30 cellular contexts compared by ENCODE assay signal in genomic region chr15:94470492-94470891, GRCh38.
"Had no signal": no experiment of that assay in that cellular context is flagged by ENCODE, and none has a peak within 500 bp of the region (broad histone marks: within the 10 kb centered on the region; RNA-seq: fewer than 3 reads in every experiment).

No MANE protein-coding gene starts in this region.

- H3K36me3 ChIP-seq: brain microvascular endothelial cell, heart left ventricle, pancreas, prostate gland, sigmoid colon, suprapubic skin, tibial artery had no signal

- H3K27me3 ChIP-seq: brain microvascular endothelial cell, left lung, pancreas, sigmoid colon, suprapubic skin, tibial artery had no signal

- ATAC-seq: heart left ventricle; left lung; lower lobe of right lung; stimulated activated naive B cell treated with anti-CD40 and anti-IgM and Interleukin-4, amounts not matched to agents 10 μg/mL and 1 μg/mL and 100 μg/mL, for 72 hours; T-helper 17 cell; WTC11 had no signal

- H3K9me3 ChIP-seq: heart left ventricle, left lung, lower lobe of right lung, pancreas, prostate gland, sigmoid colon, suprapubic skin, tibial artery had no signal

- H3K4me1 ChIP-seq: heart left ventricle, left lung, lower lobe of right lung, pancreas, prostate gland, tibial artery had no signal

- DNase-seq: activated CD4-positive, alpha-beta memory T cell treated with anti-CD3 and anti-CD28 coated beads, Interleukin-2, amount 10 ng/mL, durations not matched to agents 7 days and 5 days; activated CD4-positive, alpha-beta T cell treated with anti-CD3 and anti-CD28 coated beads for 1 hour; activated CD4-positive, alpha-beta T cell treated with anti-CD3 and anti-CD28 coated beads, Interleukin-2, amount 10 ng/mL, durations not matched to agents 7 days and 5 days; activated CD8-positive, alpha-beta memory T cell treated with anti-CD3 and anti-CD28 coated beads, Interleukin-2, amount 50 U/mL, for 48 hours; activated gamma-delta T cell treated with Interleukin-2 at 50 U/mL for 16 hours; activated naive CD4-positive, alpha-beta T cell treated with anti-CD3 and anti-CD28 coated beads, Interleukin-2, amount 50 U/mL, for 16 hours; activated T-cell treated with anti-CD3 and anti-CD28 coated beads, Interleukin-2, amount 50 U/mL, for 24 hours; amniotic stem cell; brain microvascular endothelial cell; central memory CD4-positive, alpha-beta T cell; endodermal cell; heart left ventricle; kidney glomerular epithelial cell; left lung; lower lobe of right lung; mesendoderm; nucleus accumbens; pancreas; sigmoid colon; small intestine; stimulated activated CD4-positive, alpha-beta T cell treated with anti-CD3 and anti-CD28 coated beads, Interleukin-1b, Interleukin-23, amount 100 ng/mL, for 48 hours; stimulated activated CD4-positive, alpha-beta T cell treated with anti-CD3 and anti-CD28 coated beads, Interleukin-4, amount 100 ng/mL, for 4 hours; stimulated activated CD8-positive, alpha-beta memory T cell treated with anti-CD3 and anti-CD28 coated beads, Interleukin-4, amount 100 ng/mL, for 48 hours; stimulated activated naive B cell treated with anti-CD40 and anti-IgM and Interleukin-4, amounts not matched to agents 10 μg/mL and 1 μg/mL and 100 μg/mL, for 72 hours; T-helper 17 cell; T1000; tibial artery had no signal

- H3K27ac ChIP-seq: brain microvascular endothelial cell, heart left ventricle, left lung, lower lobe of right lung, pancreas, prostate gland, sigmoid colon, suprapubic skin, tibial artery had no signal

- H3K4me3 ChIP-seq: heart left ventricle, left lung, lower lobe of right lung, pancreas, prostate gland, sigmoid colon, suprapubic skin, tibial artery had no signal
